ENCODE assay signal across 31 cellular contexts in genomic region chr1:190858140-190858539, GRCh38.
"Had no signal": no experiment of that assay in that cellular context is flagged by ENCODE, and none has a peak within 500 bp of the region (broad histone marks: within the 10 kb centered on the region; RNA-seq: fewer than 3 reads in every experiment).

No MANE protein-coding gene starts in this region.

- H3K36me3 Mint-ChIP-seq: immature natural killer cell; stimulated activated naive B cell treated with anti-CD40 and anti-IgM and Interleukin-4, amounts not matched to agents 10 μg/mL and 1 μg/mL and 100 μg/mL, for 72 hours had no signal

- H3K9me3 ChIP-seq: lower lobe of right lung, pancreas, prostate gland, suprapubic skin, thoracic aorta, vagina had no signal

- H3K27ac Mint-ChIP-seq: immature natural killer cell; naive thymus-derived CD8-positive, alpha-beta T cell; nephron; stimulated activated naive B cell treated with anti-CD40 and anti-IgM and Interleukin-4, amounts not matched to agents 10 μg/mL and 1 μg/mL and 100 μg/mL, for 72 hours had no signal

- H3K4me1 ChIP-seq: left lung, lower lobe of right lung, pancreas, prostate gland, stomach, suprapubic skin, tibial artery, vagina had no signal

- DNase-seq: hypothalamus; immature natural killer cell; kidney; left colon; left lung; lower lobe of right lung; mammary epithelial cell; mesenchymal stem cell; naive thymus-derived CD8-positive, alpha-beta T cell; nucleus accumbens; pancreas; posterior cingulate gyrus; retina; right cardiac atrium; stimulated activated CD4-positive, alpha-beta T cell treated with anti-CD3 and anti-CD28 coated beads, Interleukin-12 subunit alpha, Interleukin-12 subunit beta, amount 100 ng/mL, for 4 hours; stimulated activated CD4-positive, alpha-beta T cell treated with anti-CD3 and anti-CD28 coated beads, Interleukin-15, amount 100 ng/mL, for 24 hours; stimulated activated CD4-positive, alpha-beta T cell treated with anti-CD3 and anti-CD28 coated beads, Interleukin-2, amount 100 ng/mL, for 24 hours; stimulated activated CD4-positive, alpha-beta T cell treated with anti-CD3 and anti-CD28 coated beads, Interleukin-4, amount 100 ng/mL, for 1 hour; stimulated activated naive B cell treated with anti-CD40 and anti-IgM and Interleukin-4, amounts not matched to agents 10 μg/mL and 1 μg/mL and 100 μg/mL, for 72 hours; stimulated activated naive CD8-positive, alpha-beta T cell treated with anti-CD3 and anti-CD28 coated beads, Interleukin-15, Interleukin-2, amounts not matched to agents 100 U/mL and 50 U/mL, for 24 hours; stomach; tibial artery; trophoblast cell had no signal

- H3K27me3 Mint-ChIP-seq: naive thymus-derived CD8-positive, alpha-beta T cell; stimulated activated naive B cell treated with anti-CD40 and anti-IgM and Interleukin-4, amounts not matched to agents 10 μg/mL and 1 μg/mL and 100 μg/mL, for 72 hours had no signal

- ATAC-seq: left colon; left lung; lower lobe of right lung; naive thymus-derived CD8-positive, alpha-beta T cell; pancreas; right cardiac atrium; sciatic nerve; stimulated activated naive B cell treated with anti-CD40 and anti-IgM and Interleukin-4, amounts not matched to agents 10 μg/mL and 1 μg/mL and 100 μg/mL, for 72 hours; stimulated activated naive CD8-positive, alpha-beta T cell treated with anti-CD3 and anti-CD28 coated beads, Interleukin-15, Interleukin-2, amounts not matched to agents 100 U/mL and 50 U/mL, for 24 hours had no signal

- H3K4me1 Mint-ChIP-seq: immature natural killer cell; naive thymus-derived CD8-positive, alpha-beta T cell; nephron; neural crest cell; stimulated activated naive B cell treated with anti-CD40 and anti-IgM and Interleukin-4, amounts not matched to agents 10 μg/mL and 1 μg/mL and 100 μg/mL, for 72 hours had no signal

- H3K27me3 ChIP-seq: left lung, pancreas, stomach, suprapubic skin, tibial artery, vagina had no signal

- H3K27ac ChIP-seq: left lung, lower lobe of right lung, pancreas, prostate gland, skin epidermis, stomach, suprapubic skin, thoracic aorta, tibial artery, vagina had no signal

- H3K36me3 ChIP-seq: left lung, lower lobe of right lung, pancreas, prostate gland, stomach, suprapubic skin, thoracic aorta, tibial artery, vagina had no signal

- H3K4me3 ChIP-seq: left lung, lower lobe of right lung, pancreas, prostate gland, skin epidermis, stomach, suprapubic skin, thoracic aorta, tibial artery, vagina had no signal

- H3K4me3 Mint-ChIP-seq: immature natural killer cell; naive thymus-derived CD8-positive, alpha-beta T cell; nephron; neural crest cell; stimulated activated naive B cell treated with anti-CD40 and anti-IgM and Interleukin-4, amounts not matched to agents 10 μg/mL and 1 μg/mL and 100 μg/mL, for 72 hours had no signal
